Comparison of ENCODE assay signal across 15 cellular contexts in the genomic region with DNA sequence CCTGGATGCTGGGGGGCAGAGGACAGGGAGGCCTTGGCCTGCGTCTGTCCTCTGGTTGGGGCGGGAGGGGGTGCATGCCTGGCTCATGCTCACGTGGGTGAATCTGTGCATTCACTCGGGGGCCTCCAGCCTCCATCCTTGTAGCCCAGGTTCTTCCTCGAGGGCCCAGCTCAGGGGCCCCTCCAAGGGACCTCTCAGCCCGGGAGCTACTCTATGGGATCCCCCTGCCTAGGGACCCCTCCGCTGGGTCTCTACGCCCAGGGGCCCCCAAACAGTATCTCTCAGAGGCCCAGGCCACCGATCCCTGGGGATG. TPM values are rescaled to one million over a fixed set of nuclear protein-coding genes. Genes with fewer than 3 reads are reported as not detected.
DNase-seq lines count a peak whose midpoint lies in the region; ATAC-seq, FAIRE-seq and TF ChIP-seq lines count a peak whose summit lies in the region.
"Had no signal": no experiment of that assay in that cellular context is flagged by ENCODE, and none has a peak within 500 bp of the region (broad histone marks: within the 10 kb centered on the region; RNA-seq: fewer than 3 reads in every experiment).

No MANE protein-coding gene starts in this region.

- H3K36me3 ChIP-seq in mesodermal cell (ENCODE audit: control insufficient read depth, insufficient read depth, low read length) (no peaks in the 10 kb centered on the region), smooth muscle cell (ENCODE audit: low read depth) (no peaks in the 10 kb centered on the region)

- no peaks in the 10 kb centered on the region for H3K9me3 ChIP-seq in mesodermal cell (ENCODE audit: control insufficient read depth, low read length)
- H3K9me3 ChIP-seq in smooth muscle cell (replicated peaks; ENCODE audit: low read depth): no peaks in the 10 kb centered on the region
- H3K9me3 ChIP-seq: testis had no signal

- 45 to 46% methylated on average over 9 of the region's 9 CpGs for WGBS in mesodermal cell (ENCODE audit: insufficient coverage in 2 of 2), 2 experiments
- WGBS in smooth muscle cell (ENCODE audit: low lambda C conversion rate): 76% methylated on average over 5 of the region's 9 CpGs

- intact Hi-C loops in activated CD8-positive, alpha-beta T cell treated with anti-CD3 and anti-CD28 coated beads for 36 hours (cut with micrococcal nuclease): no loop called here

- H3K36me3 Mint-ChIP-seq in activated CD8-positive, alpha-beta T cell treated with anti-CD3 and anti-CD28 coated beads, Interleukin-2, amount 10 ng/mL, durations not matched to agents 7 days and 5 days (ENCODE audit: low read depth): no peaks in the 10 kb centered on the region
- H3K36me3 Mint-ChIP-seq in activated CD8-positive, alpha-beta T cell treated with anti-CD3 and anti-CD28 coated beads for 36 hours (ENCODE audit: low read depth): no peaks in the 10 kb centered on the region

- no peak overlapping the region for H3K9ac ChIP-seq in smooth muscle cell (ENCODE audit: low read depth)

- no peaks in the 10 kb centered on the region for H3K9me3 Mint-ChIP-seq in activated CD8-positive, alpha-beta T cell treated with anti-CD3 and anti-CD28 coated beads, Interleukin-2, amount 10 ng/mL, durations not matched to agents 7 days and 5 days (ENCODE audit: insufficient read depth)
- H3K9me3 Mint-ChIP-seq in activated CD8-positive, alpha-beta T cell treated with anti-CD3 and anti-CD28 coated beads for 36 hours: peaks cover 1% of the 10 kb centered on the region

- no peak for TF ChIP-seq CTCF in activated CD8-positive, alpha-beta T cell treated with anti-CD3 and anti-CD28 coated beads for 36 hours (IDR thresholded peaks at IDR 0.05)
- TF ChIP-seq CTCF in coronary artery (IDR thresholded peaks at IDR 0.05): no peak
- TF ChIP-seq CTCF in smooth muscle cell (IDR thresholded peaks at IDR 0.05; ENCODE audit: borderline replicate concordance, insufficient read depth, poor library complexity, severe bottlenecking): no peak
- no peak for TF ChIP-seq CTCF in foreskin fibroblast (IDR thresholded peaks at IDR 0.05; ENCODE audit: low read depth, low read length)

- POLR2A ChIA-PET in activated CD8-positive, alpha-beta T cell treated with anti-CD3 and anti-CD28 coated beads, Interleukin-2, amount 10 ng/mL, durations not matched to agents 7 days and 5 days (lab: Charles Lee): no interaction called here
- POLR2A ChIA-PET in activated CD8-positive, alpha-beta T cell treated with anti-CD3 and anti-CD28 coated beads for 36 hours (lab: Charles Lee): interaction anchor here (1.0 kb wide), 1 partner anchor 42 kb away, joined by 3 read pairs; no protein-coding TSS in a partner anchor

- peaks cover 6% of the 10 kb centered on the region for H3K4me1 Mint-ChIP-seq in activated CD8-positive, alpha-beta T cell treated with anti-CD3 and anti-CD28 coated beads, Interleukin-2, amount 10 ng/mL, durations not matched to agents 7 days and 5 days (ENCODE audit: low read depth)
- peaks cover 10% of the 10 kb centered on the region for H3K4me1 Mint-ChIP-seq in activated CD8-positive, alpha-beta T cell treated with anti-CD3 and anti-CD28 coated beads for 36 hours (ENCODE audit: low read depth)
- H3K4me1 Mint-ChIP-seq: activated CD4-positive, alpha-beta T cell treated with anti-CD3 and anti-CD28 coated beads for 36 hours had no signal

- no peaks in the 10 kb centered on the region for H3K79me2 ChIP-seq in smooth muscle cell (ENCODE audit: low read depth)

- no peak for FAIRE-seq in RCC 7860 (lab: Jason Lieb, UNC)

- DNase-seq in activated CD8-positive, alpha-beta T cell treated with anti-CD3 and anti-CD28 coated beads, Interleukin-2, amount 10 ng/mL, durations not matched to agents 7 days and 5 days: no peak
- no peak for DNase-seq in activated CD8-positive, alpha-beta T cell treated with anti-CD3 and anti-CD28 coated beads for 36 hours
- no peak for DNase-seq in coronary artery (ENCODE audit: low spot score)
- DNase-seq in smooth muscle cell (lab: John Stamatoyannopoulos, UW; ENCODE audit: unreplicated experiment): no peak
- no peak for DNase-seq in NCI-H1930 (lab: John Stamatoyannopoulos, UW)
- no peak for DNase-seq in foreskin fibroblast
- DNase-seq in RCC 7860 (ENCODE audit: low spot score): no peak
- DNase-seq: activated CD4-positive, alpha-beta T cell treated with anti-CD3 and anti-CD28 coated beads for 36 hours; cerebellar nuclear complex; DMS 273 treated with DMSO at 0.1 percent for 48 hours; NCI-H1417 treated with DMSO at 0.1 percent for 48 hours; NCI-H2171 treated with DMSO at 0.1 percent for 48 hours; testis had no signal

- H3K27me3 Mint-ChIP-seq in activated CD8-positive, alpha-beta T cell treated with anti-CD3 and anti-CD28 coated beads, Interleukin-2, amount 10 ng/mL, durations not matched to agents 7 days and 5 days (ENCODE audit: low read depth): peaks cover 37% of the 10 kb centered on the region
- H3K27me3 Mint-ChIP-seq in activated CD8-positive, alpha-beta T cell treated with anti-CD3 and anti-CD28 coated beads for 36 hours: peaks cover 35% of the 10 kb centered on the region

- H3K4me1 ChIP-seq in mesodermal cell (ENCODE audit: control insufficient read depth, insufficient read depth, low read length, poor library complexity, severe bottlenecking): peaks cover 8% of the 10 kb centered on the region
- H3K4me1 ChIP-seq in smooth muscle cell (ENCODE audit: low read depth): peaks cover 9% of the 10 kb centered on the region

- no peak overlapping the region for H3K4me3 Mint-ChIP-seq in activated CD8-positive, alpha-beta T cell treated with anti-CD3 and anti-CD28 coated beads, Interleukin-2, amount 10 ng/mL, durations not matched to agents 7 days and 5 days
- H3K4me3 Mint-ChIP-seq in activated CD8-positive, alpha-beta T cell treated with anti-CD3 and anti-CD28 coated beads for 36 hours: no peak overlapping the region
- H3K4me3 Mint-ChIP-seq: activated CD4-positive, alpha-beta T cell treated with anti-CD3 and anti-CD28 coated beads for 36 hours had no signal

- no peaks in the 10 kb centered on the region for H3F3A ChIP-seq in smooth muscle cell (ENCODE audit: low read depth)

- no peaks in the 10 kb centered on the region for H3K27me3 ChIP-seq in smooth muscle cell (ENCODE audit: low read depth)
- H3K27me3 ChIP-seq: testis had no signal

- peak overlapping the region; percentile 64 for H2AFZ ChIP-seq in smooth muscle cell (ENCODE audit: low read depth)

- H3K27ac Mint-ChIP-seq in activated CD8-positive, alpha-beta T cell treated with anti-CD3 and anti-CD28 coated beads, Interleukin-2, amount 10 ng/mL, durations not matched to agents 7 days and 5 days: no peak overlapping the region
- H3K27ac Mint-ChIP-seq in activated CD8-positive, alpha-beta T cell treated with anti-CD3 and anti-CD28 coated beads for 36 hours: no peak overlapping the region
- H3K27ac Mint-ChIP-seq: activated CD4-positive, alpha-beta T cell treated with anti-CD3 and anti-CD28 coated beads for 36 hours had no signal

- H3K4me3 ChIP-seq in coronary artery (peak overlapping the region; percentile 10), mesodermal cell (ENCODE audit: extremely low read depth, insufficient read depth, low read length, poor library complexity, severe bottlenecking) (no peak overlapping the region), smooth muscle cell (peak overlapping the region; percentile 37), foreskin fibroblast (ENCODE audit: low read depth in 1 of 2, low read length in 2 of 2) (no peak overlapping the region)

- H3K27ac ChIP-seq in coronary artery (no peak overlapping the region), mesodermal cell (ENCODE audit: low read depth, low read length, severe bottlenecking) (peak overlapping the region; percentile 36), smooth muscle cell (ENCODE audit: low read depth) (no peak overlapping the region)
- H3K27ac ChIP-seq: 22Rv1, testis had no signal

- CTCF ChIA-PET in activated CD8-positive, alpha-beta T cell treated with anti-CD3 and anti-CD28 coated beads, Interleukin-2, amount 10 ng/mL, durations not matched to agents 7 days and 5 days (lab: Charles Lee): no interaction called here
- CTCF ChIA-PET in activated CD8-positive, alpha-beta T cell treated with anti-CD3 and anti-CD28 coated beads for 36 hours (lab: Charles Lee): interaction anchor here (0.9 to 4.1 kb wide), 5 partner anchors 27 to 68 kb away, joined by 3 to 21 read pairs (median 5); no protein-coding TSS in a partner anchor

- H3K4me2 ChIP-seq in smooth muscle cell: peak overlapping the region; percentile 79

- peak; percentile 21 for ATAC-seq in activated CD8-positive, alpha-beta T cell treated with anti-CD3 and anti-CD28 coated beads, Interleukin-2, amount 10 ng/mL, durations not matched to agents 7 days and 5 days
- no peak for ATAC-seq in activated CD8-positive, alpha-beta T cell treated with anti-CD3 and anti-CD28 coated beads for 36 hours

- H4K20me1 ChIP-seq in smooth muscle cell (ENCODE audit: low read depth): no peaks in the 10 kb centered on the region

RNA-seq across cellular contexts. Expression of a gene that starts 19.7 kb away (rescaled TPM):
- total RNA-seq in activated CD8-positive, alpha-beta T cell treated with anti-CD3 and anti-CD28 coated beads, Interleukin-2, amount 10 ng/mL, durations not matched to agents 7 days and 5 days: under 1 TPM; 0.34 to 0.68 TPM
- total RNA-seq in activated CD8-positive, alpha-beta T cell treated with anti-CD3 and anti-CD28 coated beads for 36 hours: not detected
- polyA plus RNA-seq in mesodermal cell (2013, experiment 1 of 2): 1.4 TPM
- polyA plus RNA-seq in mesodermal cell (2013, experiment 2 of 2): 1.5 TPM
- total RNA-seq in smooth muscle cell: not detected in 2 replicates
- 5.5 and 5.6 TPM in 2 replicates for polyA plus RNA-seq in smooth muscle cell

RNA-seq across cellular contexts. Expression of a gene that starts 40.3 kb away (rescaled TPM):
- 100 to 1,000 TPM; 104 to 113 TPM for total RNA-seq in activated CD8-positive, alpha-beta T cell treated with anti-CD3 and anti-CD28 coated beads, Interleukin-2, amount 10 ng/mL, durations not matched to agents 7 days and 5 days
- total RNA-seq in activated CD8-positive, alpha-beta T cell treated with anti-CD3 and anti-CD28 coated beads for 36 hours: 10 to 100 TPM; 38.1 to 40.3 TPM
- polyA plus RNA-seq in mesodermal cell (2013, experiment 1 of 2): 18.7 TPM
- polyA plus RNA-seq in mesodermal cell (2013, experiment 2 of 2): 19.9 TPM
- total RNA-seq in smooth muscle cell: 2.4 and 2.7 TPM in 2 replicates
- polyA plus RNA-seq in smooth muscle cell: 3.4 and 3.9 TPM in 2 replicates

Comparison
In these comparisons a context has a peak if more than half of its experiments do, and no peak if none do; other contexts are left out.
1. H3K4me3 ChIP-seq: peak in coronary artery (single experiment) and smooth muscle cell (single experiment); none in mesodermal cell (single experiment) and foreskin fibroblast (0 of 2).
2. RNA of a gene that starts 40.3 kb away (total RNA-seq): 104 to 113 TPM in activated CD8-positive, alpha-beta T cell treated with anti-CD3 and anti-CD28 coated beads, Interleukin-2, amount 10 ng/mL, durations not matched to agents 7 days and 5 days and 38.1 to 40.3 TPM in activated CD8-positive, alpha-beta T cell treated with anti-CD3 and anti-CD28 coated beads for 36 hours; 2.4 to 2.7 TPM in smooth muscle cell; every median in the first group is over 10 times any median in the second.